Comparison of ENCODE assay signal across 8 cellular contexts in genomic region chr2:148021059-148021985, GRCh38. TPM values are rescaled to one million over a fixed set of nuclear protein-coding genes. Genes with fewer than 3 reads are reported as not detected.
DNase-seq lines count a peak whose midpoint lies in the region; ATAC-seq and TF ChIP-seq lines count a peak whose summit lies in the region.

Gene MBD5 (plus strand): TSS chr2:148021091.

- no peaks in the 10 kb centered on the region for H4K20me1 ChIP-seq in SU-DHL-6 (ENCODE audit: low read depth, low read length)

- H3K4me3 Mint-ChIP-seq in brain: peak within 1 kb of the TSS; percentile 97 to 100 (median 99)

- no peaks in the 10 kb centered on the region for H3K9me3 Mint-ChIP-seq in brain

- H3K4me3 ChIP-seq in SU-DHL-6 (ENCODE audit: insufficient read depth, low read length, poor library complexity, severe bottlenecking): peak within 1 kb of the TSS; percentile 97

- peak within 1 kb of the TSS; percentile 92 for H3K9ac ChIP-seq in SU-DHL-6 (ENCODE audit: low read length)

- TF ChIP-seq CTCF in SU-DHL-6 (IDR thresholded peaks at IDR 0.05; ENCODE audit: insufficient read depth, low read length, poor library complexity, severe bottlenecking) (no peak), brain (conservative IDR thresholded peaks at IDR 0.05) (no peak)

- peaks cover 20% of the 10 kb centered on the region for H3K27me3 Mint-ChIP-seq in brain

- ATAC-seq in GM19463 (IDR thresholded peaks at IDR 0.05; ENCODE audit: unreplicated experiment): peak; percentile 33

- H3K9me3 ChIP-seq in SU-DHL-6 (ENCODE audit: insufficient read depth, low read length): no peaks in the 10 kb centered on the region

- peaks cover 67% of the 10 kb centered on the region for H3K4me1 Mint-ChIP-seq in brain

- no peaks in the 10 kb centered on the region; the same call in 1 of the 2 replicates for H3K36me3 ChIP-seq in SU-DHL-6 (ENCODE audit: low read length)

- peak; percentile 44 for DNase-seq in DMS53 (lab: John Stamatoyannopoulos, UW)
- peak; percentile 28 for DNase-seq in HK-2 (ENCODE audit: unreplicated experiment)
- DNase-seq in iPS-NIHi11 (ENCODE audit: low spot score): peak; percentile 81
- DNase-seq in stimulated activated CD4-positive, alpha-beta T cell treated with anti-CD3 and anti-CD28 coated beads, Interleukin-12 subunit alpha, Interleukin-12 subunit beta, amount 100 ng/mL, for 4 hours: peak; percentile 46
- no peak for DNase-seq in NCI-H2029 (lab: John Stamatoyannopoulos, UW)

- peaks cover 90% of the 10 kb centered on the region for H3K79me2 ChIP-seq in SU-DHL-6 (ENCODE audit: insufficient read depth, low read length)

- H3F3A ChIP-seq in SU-DHL-6 (ENCODE audit: insufficient read depth): no peaks in the 10 kb centered on the region

- H3K27ac ChIP-seq in SU-DHL-6 (ENCODE audit: low read depth, low read length): peak within 1 kb of the TSS; percentile 80

- peaks cover 7% of the 10 kb centered on the region for H3K36me3 Mint-ChIP-seq in brain

- peak within 1 kb of the TSS; percentile 96 to 100 (median 98) for H3K27ac Mint-ChIP-seq in brain

- H2AFZ ChIP-seq in SU-DHL-6 (ENCODE audit: low read depth, low read length, severe bottlenecking): peak within 1 kb of the TSS; percentile 91

- no peaks in the 10 kb centered on the region for H3K9me2 ChIP-seq in SU-DHL-6 (replicated peaks; ENCODE audit: insufficient read depth, low read length)

- peak within 1 kb of the TSS; percentile 99 for H3K4me2 ChIP-seq in SU-DHL-6 (ENCODE audit: low read depth, low read length, poor library complexity, severe bottlenecking)

- H3K27me3 ChIP-seq in SU-DHL-6 (ENCODE audit: low read length): no peaks in the 10 kb centered on the region

RNA-seq across cellular contexts. Expression of gene MBD5, which starts in this region (rescaled TPM):
- 8.3 TPM for polyA plus RNA-seq in brain (ENCODE audit: insufficient read depth, low read depth, low replicate concordance)
